In genomic region chr3:83216919-83217594, GRCh38 we compare ENCODE assay signal across 27 cellular contexts.
DNase-seq lines count a peak whose midpoint lies in the region; ATAC-seq and TF ChIP-seq lines count a peak whose summit lies in the region.
"Had no signal": no experiment of that assay in that cellular context is flagged by ENCODE, and none has a peak within 500 bp of the region (broad histone marks: within the 10 kb centered on the region; RNA-seq: fewer than 3 reads in every experiment).

No MANE protein-coding gene starts in this region.

- no peaks in the 10 kb centered on the region for H3K36me3 Mint-ChIP-seq in activated CD8-positive, alpha-beta T cell treated with anti-CD3 and anti-CD28 coated beads, Interleukin-2, amount 10 ng/mL, durations not matched to agents 7 days and 5 days (ENCODE audit: low read depth)
- H3K36me3 Mint-ChIP-seq: activated naive CD8-positive, alpha-beta T cell; stimulated activated effector memory CD8-positive, alpha-beta T cell treated with anti-CD3 and anti-CD28 coated beads, Interleukin-12 subunit alpha, Interleukin-12 subunit beta, amount 100 ng/mL, for 72 hours had no signal

- intact Hi-C loops in dorsolateral prefrontal cortex (cut with DNase I), result no loop called here

- H3K4me3 Mint-ChIP-seq in activated CD8-positive, alpha-beta T cell treated with anti-CD3 and anti-CD28 coated beads, Interleukin-2, amount 10 ng/mL, durations not matched to agents 7 days and 5 days, result no peak overlapping the region
- H3K4me3 Mint-ChIP-seq: activated naive CD8-positive, alpha-beta T cell; activated T-helper 17 cell treated with anti-CD3 and anti-CD28 coated beads, Interleukin-2, amount 50 U/mL, for 72 hours; stimulated activated effector memory CD8-positive, alpha-beta T cell treated with anti-CD3 and anti-CD28 coated beads, Interleukin-12 subunit alpha, Interleukin-12 subunit beta, amount 100 ng/mL, for 72 hours; T-helper 2 cell treated with Interferon-gamma antibody and Interleukin-4, amounts not matched to agents 5 μg/mL and 100 μg/mL, for 36 hours had no signal

- no peak overlapping the region for H3K4me3 ChIP-seq in dorsolateral prefrontal cortex

- no peak overlapping the region for H3K27ac Mint-ChIP-seq in activated CD8-positive, alpha-beta T cell treated with anti-CD3 and anti-CD28 coated beads, Interleukin-2, amount 10 ng/mL, durations not matched to agents 7 days and 5 days
- H3K27ac Mint-ChIP-seq: activated naive CD8-positive, alpha-beta T cell; activated T-helper 17 cell treated with anti-CD3 and anti-CD28 coated beads, Interleukin-2, amount 50 U/mL, for 72 hours; stimulated activated effector memory CD8-positive, alpha-beta T cell treated with anti-CD3 and anti-CD28 coated beads, Interleukin-12 subunit alpha, Interleukin-12 subunit beta, amount 100 ng/mL, for 72 hours; T-helper 2 cell treated with Interferon-gamma antibody and Interleukin-4, amounts not matched to agents 5 μg/mL and 100 μg/mL, for 36 hours had no signal

- no peak for ATAC-seq in activated CD8-positive, alpha-beta T cell treated with anti-CD3 and anti-CD28 coated beads, Interleukin-2, amount 10 ng/mL, durations not matched to agents 7 days and 5 days
- ATAC-seq: activated T-helper 17 cell treated with anti-CD3 and anti-CD28 coated beads, Interleukin-2, amount 50 U/mL, for 72 hours; SK-N-SH treated with all-trans-retinoic acid at 6 μM for 48 hours; stimulated activated effector memory CD8-positive, alpha-beta T cell treated with anti-CD3 and anti-CD28 coated beads, Interleukin-12 subunit alpha, Interleukin-12 subunit beta, amount 100 ng/mL, for 72 hours had no signal

- DNase-seq in D341Med (ENCODE audit: low spot score) (peak; percentile 8), NCI-H446 (lab: John Stamatoyannopoulos, UW) (peak; percentile 1 to 37), dorsolateral prefrontal cortex (peak in 7 of 10 donors; percentile 6 to 58 (median 44)), occipital lobe (lab: John Stamatoyannopoulos, UW) (peak; percentile 24), GM10248 (ENCODE audit: extremely low spot score) (no peak), NCI-H69 (lab: John Stamatoyannopoulos, UW) (no peak)
- no peak for DNase-seq in activated CD8-positive, alpha-beta T cell treated with anti-CD3 and anti-CD28 coated beads, Interleukin-2, amount 10 ng/mL, durations not matched to agents 7 days and 5 days
- DNase-seq: activated CD8-positive, alpha-beta memory T cell treated with anti-CD3 and anti-CD28 coated beads, Interleukin-2, amount 50 U/mL, for 48 hours; C1 segment of cervical spinal cord; Calu3; cerebellar nuclear complex; EL; mesenchymal stem cell; NCI-H146; NCI-H2171; NCI-H526 treated with DMSO at 0.1 percent for 48 hours; nucleus accumbens; retina; stimulated activated CD4-positive, alpha-beta T cell treated with anti-CD3 and anti-CD28 coated beads, Interleukin-2, amount 100 ng/mL, for 48 hours had no signal

- H3K27me3 ChIP-seq in dorsolateral prefrontal cortex, result no peaks in the 10 kb centered on the region

- no peak overlapping the region for H3K27ac ChIP-seq in dorsolateral prefrontal cortex
- H3K27ac ChIP-seq: epithelial cell of prostate, KMS-11, VCaP had no signal

- no peaks in the 10 kb centered on the region for H3K27me3 Mint-ChIP-seq in activated CD8-positive, alpha-beta T cell treated with anti-CD3 and anti-CD28 coated beads, Interleukin-2, amount 10 ng/mL, durations not matched to agents 7 days and 5 days (ENCODE audit: low read depth)
- H3K27me3 Mint-ChIP-seq: activated naive CD8-positive, alpha-beta T cell; activated T-helper 17 cell treated with anti-CD3 and anti-CD28 coated beads, Interleukin-2, amount 50 U/mL, for 72 hours had no signal

- H3K4me1 Mint-ChIP-seq in activated CD8-positive, alpha-beta T cell treated with anti-CD3 and anti-CD28 coated beads, Interleukin-2, amount 10 ng/mL, durations not matched to agents 7 days and 5 days (ENCODE audit: low read depth), result no peaks in the 10 kb centered on the region
- H3K4me1 Mint-ChIP-seq: activated T-helper 17 cell treated with anti-CD3 and anti-CD28 coated beads, Interleukin-2, amount 50 U/mL, for 72 hours; stimulated activated effector memory CD8-positive, alpha-beta T cell treated with anti-CD3 and anti-CD28 coated beads, Interleukin-12 subunit alpha, Interleukin-12 subunit beta, amount 100 ng/mL, for 72 hours had no signal

- TF ChIP-seq CTCF in dorsolateral prefrontal cortex (IDR thresholded peaks at IDR 0.05 in 54 of 56, conservative IDR thresholded peaks at IDR 0.05 in 2 of 56; ENCODE audit: low read depth in 1 of 56, partially characterized antibody in 56 of 56) (no peak), GM10248 (IDR thresholded peaks at IDR 0.05; ENCODE audit: control extremely low read depth, extremely low read depth, low read depth, missing control alignments) (no peak)

- H3K9me3 Mint-ChIP-seq in activated CD8-positive, alpha-beta T cell treated with anti-CD3 and anti-CD28 coated beads, Interleukin-2, amount 10 ng/mL, durations not matched to agents 7 days and 5 days (ENCODE audit: insufficient read depth), result no peaks in the 10 kb centered on the region

- POLR2A ChIA-PET in GM10248 (lab: Yijun Ruan, JAX), result no interaction called here
- POLR2A ChIA-PET in activated CD8-positive, alpha-beta T cell treated with anti-CD3 and anti-CD28 coated beads, Interleukin-2, amount 10 ng/mL, durations not matched to agents 7 days and 5 days (lab: Charles Lee), result no interaction called here

- CTCF ChIA-PET in GM10248 (lab: Yijun Ruan, JAX), result interaction anchor here (1.0 kb wide), 1 partner anchor 16 kb away, joined by 3 read pairs; no protein-coding TSS in a partner anchor
- CTCF ChIA-PET in activated CD8-positive, alpha-beta T cell treated with anti-CD3 and anti-CD28 coated beads, Interleukin-2, amount 10 ng/mL, durations not matched to agents 7 days and 5 days (lab: Charles Lee), result no interaction called here

Comparison
In these comparisons a context has a peak if more than half of its experiments do, and no peak if none do; other contexts are left out.
1. DNase-seq: peak in D341Med (single experiment), NCI-H446 (2 of 2), dorsolateral prefrontal cortex (7 of 10) and occipital lobe (single experiment); none in GM10248 (single experiment), activated CD8-positive, alpha-beta T cell treated with anti-CD3 and anti-CD28 coated beads, Interleukin-2, amount 10 ng/mL, durations not matched to agents 7 days and 5 days (single experiment) and NCI-H69 (single experiment).